9 cellular contexts compared by ENCODE assay signal in genomic region chr9:86246752-86247161, GRCh38. TPM values are rescaled to one million over a fixed set of nuclear protein-coding genes. Genes with fewer than 3 reads are reported as not detected.
DNase-seq lines count a peak whose midpoint lies in the region; ATAC-seq and TF ChIP-seq lines count a peak whose summit lies in the region.
"Had no signal": no experiment of that assay in that cellular context is flagged by ENCODE, and none has a peak within 500 bp of the region (broad histone marks: within the 10 kb centered on the region; RNA-seq: fewer than 3 reads in every experiment).

No MANE protein-coding gene starts in this region.

- H3K27ac ChIP-seq in GM23338 (ENCODE audit: low read depth) (no peak overlapping the region), liver (ENCODE audit: low read depth in 1 of 2, low read length in 2 of 2) (no peak overlapping the region)

- H3K4me3 ChIP-seq in GM23338 (no peak overlapping the region), NB4 (ENCODE audit: low read depth, low read length) (peak overlapping the region; percentile 4), liver (ENCODE audit: low read depth in 1 of 3, low read length in 3 of 3) (no peak overlapping the region), mucosa of descending colon (no peak overlapping the region)

- H3K9me3 ChIP-seq in liver (ENCODE audit: control insufficient read depth in 4 of 4, low read length in 3 of 4) (no peaks in the 10 kb centered on the region), mucosa of descending colon (no peaks in the 10 kb centered on the region)

- intact Hi-C loops in mucosa of descending colon (cut with DNase I, micrococcal nuclease): no loop called here

- TF ChIP-seq RAD21 in liver (IDR thresholded peaks at IDR 0.05): peak; percentile 48 to 73

- H3K4me1 ChIP-seq in GM23338 (ENCODE audit: insufficient read depth) (peaks cover 4% of the 10 kb centered on the region; the same call in 1 of the 2 replicates), liver (ENCODE audit: control insufficient read depth in 4 of 4, insufficient read depth in 4 of 4, low read length in 3 of 4) (peaks cover 0 to 2% (median 0%) of the 10 kb centered on the region in 4 donors), mucosa of descending colon (ENCODE audit: low read depth) (no peaks in the 10 kb centered on the region)

- no peaks in the 10 kb centered on the region for H3K36me3 ChIP-seq in GM23338 (ENCODE audit: insufficient read depth)
- no peaks in the 10 kb centered on the region for H3K36me3 ChIP-seq in liver (ENCODE audit: control insufficient read depth in 4 of 4, insufficient read depth in 3 of 4, low read depth in 1 of 4, low read length in 3 of 4)
- no peaks in the 10 kb centered on the region for H3K36me3 ChIP-seq in mucosa of descending colon (ENCODE audit: low read depth)

- TF ChIP-seq CTCF in GM23338 (conservative IDR thresholded peaks at IDR 0.05; ENCODE audit: low read depth in 2 of 2) (peak; percentile 21 to 63), NB4 (IDR thresholded peaks at IDR 0.05; ENCODE audit: low read depth, low read length) (peak; percentile 36), liver (IDR thresholded peaks at IDR 0.05; ENCODE audit: low read depth, low read length, missing input control) (peak; percentile 3), mucosa of descending colon (IDR thresholded peaks at IDR 0.05) (no peak)

- H3K4me2 ChIP-seq in GM23338: 0 out of 2 replicates have a peak overlapping the region, but pooled peaks have one; percentile 12

- no peak overlapping the region for H3K9ac ChIP-seq in liver (ENCODE audit: low read depth in 1 of 2, low read length in 2 of 2)

- H3F3A ChIP-seq in GM23338 (replicated peaks; ENCODE audit: low read depth): no peaks in the 10 kb centered on the region

- H3K4me3 Mint-ChIP-seq in GM23338: no peak overlapping the region
- H3K4me3 Mint-ChIP-seq: dendritic cell treated with granulocyte-macrophage colony-stimulating factor and Interleukin-4, amounts not matched to agents 40 ng/mL and 50 ng/mL, for 4 days had no signal

- peak; percentile 58 for DNase-seq in GM23338 (ENCODE audit: low spot score)
- peak; percentile 85 for DNase-seq in NB4 (ENCODE audit: low read depth)
- DNase-seq in cerebellum (ENCODE audit: low spot score): no peak
- DNase-seq in A172 (ENCODE audit: low spot score): no peak
- DNase-seq in mucosa of descending colon: no peak
- DNase-seq in cerebellar cortex (ENCODE audit: low spot score): no peak

- no peak for TF ChIP-seq POLR2A in NB4 (IDR thresholded peaks at IDR 0.05; ENCODE audit: extremely low read depth, insufficient read length)

- H3K27me3 ChIP-seq in GM23338 (ENCODE audit: insufficient read depth) (no peaks in the 10 kb centered on the region), liver (ENCODE audit: control insufficient read depth in 4 of 4, insufficient read depth in 4 of 4, low read length in 3 of 4) (no peaks in the 10 kb centered on the region)

- peaks cover 4% of the 10 kb centered on the region for H3K9me3 Mint-ChIP-seq in GM23338

- 34% methylated on average over 6 of the region's 6 CpGs for WGBS in liver

- no peaks in the 10 kb centered on the region for H3K79me2 ChIP-seq in GM23338 (replicated peaks; ENCODE audit: insufficient read depth)

- no peaks in the 10 kb centered on the region for H3K9me2 ChIP-seq in GM23338 (ENCODE audit: insufficient read depth)

- no peaks in the 10 kb centered on the region for H4K20me1 ChIP-seq in GM23338 (replicated peaks; ENCODE audit: insufficient read depth)

- H3K4me1 Mint-ChIP-seq in GM23338: peaks cover 2% of the 10 kb centered on the region; the same call in 2 of the 3 replicates

- H2AFZ ChIP-seq in GM23338: 0 out of 2 replicates have a peak overlapping the region, but pooled peaks have one; percentile 45

- no peak overlapping the region for H3K27ac Mint-ChIP-seq in GM23338
- H3K27ac Mint-ChIP-seq: dendritic cell treated with granulocyte-macrophage colony-stimulating factor and Interleukin-4, amounts not matched to agents 40 ng/mL and 50 ng/mL, for 4 days had no signal

- H3K36me3 Mint-ChIP-seq in GM23338 (ENCODE audit: low read depth): peaks cover 3% of the 10 kb centered on the region; the same call in 2 of the 3 replicates

- peak; percentile 96 for ATAC-seq in GM18511 (IDR thresholded peaks at IDR 0.05; ENCODE audit: unreplicated experiment)
- peak; percentile 91 for ATAC-seq in GM23338
- no peak for ATAC-seq in mucosa of descending colon

- peaks cover 3% of the 10 kb centered on the region for H3K27me3 Mint-ChIP-seq in GM23338 (ENCODE audit: insufficient read depth, low read depth, poor library complexity)
- H3K27me3 Mint-ChIP-seq: dendritic cell treated with granulocyte-macrophage colony-stimulating factor and Interleukin-4, amounts not matched to agents 40 ng/mL and 50 ng/mL, for 4 days had no signal

TF ChIP-seq in GM23338, 12 proteins besides CTCF, POLR2A, EP300 and RAD21 (continues in another document):
- TF ChIP-seq EZH2phosphoT487 (IDR thresholded peaks at IDR 0.05; ENCODE audit: unreplicated experiment): no peak
- no peak for TF ChIP-seq ZNF114 (CRISPR knock-in tag; IDR thresholded peaks at IDR 0.05)
- no peak for TF ChIP-seq EZH2 (IDR thresholded peaks at IDR 0.05; ENCODE audit: low read depth, unreplicated experiment)
- no peak for TF ChIP-seq ZNF331 (CRISPR knock-in tag; IDR thresholded peaks at IDR 0.05; ENCODE audit: low read depth)
- TF ChIP-seq NANOG (IDR thresholded peaks at IDR 0.05; ENCODE audit: borderline replicate concordance): no peak

TF ChIP-seq in liver, 16 proteins besides CTCF, POLR2A, EP300 and RAD21:
- peak in 1 of 2 donors; percentile 64 for TF ChIP-seq RXRA (IDR thresholded peaks at IDR 0.05)
- peak; percentile 91 for TF ChIP-seq NR2F2 (IDR thresholded peaks at IDR 0.05)
- TF ChIP-seq, protein P1, sequence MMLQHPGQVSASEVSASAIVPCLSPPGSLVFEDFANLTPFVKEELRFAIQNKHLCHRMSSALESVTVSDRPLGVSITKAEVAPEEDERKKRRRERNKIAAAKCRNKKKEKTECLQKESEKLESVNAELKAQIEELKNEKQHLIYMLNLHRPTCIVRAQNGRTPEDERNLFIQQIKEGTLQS (IDR thresholded peaks at IDR 0.05): no peak
- TF ChIP-seq SP1 (IDR thresholded peaks at IDR 0.05): peak; percentile 11
- peak in 1 of 2 donors; percentile 38 for TF ChIP-seq HNF4A (conservative IDR thresholded peaks at IDR 0.05)

RNA-seq across cellular contexts. Expression of gene C9orf153, which starts 12.7 kb away (rescaled TPM):
- 0.12 TPM in 1 of 2 replicates, not detected in the other for total RNA-seq in GM23338 (2014; rRNA removed; shearing (Covaris generic))
- 0.24 and 0.29 TPM in 2 replicates for polyA plus RNA-seq in GM23338 (2016; fragmentation: Nextera tagmentation; extraction: Ambion mirVana)
- under 1 TPM; 0.42 to 0.67 TPM for total RNA-seq in liver
- polyA plus RNA-seq in liver: under 1 TPM; 0.07 to 0.26 TPM
- 1.6 TPM for total RNA-seq in cerebellum
- not detected in 2 replicates for total RNA-seq in A172 (2014; rRNA removed; shearing (Covaris generic))
- total RNA-seq in mucosa of descending colon: under 1 TPM in 1 of 3 donors, not detected in 2; 0.35 TPM

RNA-seq across cellular contexts. Expression of gene ISCA1, which starts 35.6 kb away (rescaled TPM):
- total RNA-seq in GM23338 (2014; rRNA removed; shearing (Covaris generic)): 61.0 and 65.4 TPM in 2 replicates
- 43.7 and 54.9 TPM in 2 replicates for polyA plus RNA-seq in GM23338 (2016; fragmentation: Nextera tagmentation; extraction: Ambion mirVana)
- total RNA-seq in liver: 10 to 100 TPM; 26.6 to 43.2 TPM
- polyA plus RNA-seq in liver: 10 to 100 TPM; 27.4 to 28.2 TPM
- total RNA-seq in cerebellum: 55.4 TPM
- 58.1 and 70.4 TPM in 2 replicates for total RNA-seq in A172 (2014; rRNA removed; shearing (Covaris generic))
- total RNA-seq in mucosa of descending colon: 10 to 100 TPM; 24.1 to 36.6 (median 31.4) TPM

Comparison
In these comparisons a context has a peak if more than half of its experiments do, and no peak if none do; other contexts are left out.
1. DNase-seq: peak in GM23338 (single experiment) and NB4 (single experiment); none in cerebellum (single experiment), A172 (single experiment), mucosa of descending colon (0 of 3) and cerebellar cortex (single experiment).